ENCODE assay signal across 9 cellular contexts in the genomic region with DNA sequence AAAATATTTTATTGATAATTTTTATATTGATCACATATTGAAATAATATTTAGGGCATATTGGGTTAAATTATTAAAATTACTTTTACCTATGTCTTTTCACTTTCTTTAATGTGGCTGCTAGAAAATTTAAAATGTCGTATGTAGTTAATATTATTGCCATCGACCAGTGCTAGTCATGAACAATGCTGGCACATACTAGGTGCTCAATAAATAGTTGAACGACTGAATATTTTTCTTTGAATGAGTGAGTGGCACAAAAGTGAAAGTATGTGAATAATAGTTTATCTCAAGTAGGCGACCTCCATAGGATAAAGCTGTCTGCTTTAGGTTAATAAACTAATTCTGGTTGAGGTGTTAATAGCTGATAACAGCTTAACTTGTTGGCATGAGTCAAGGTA.
A peak's percentile ranks its signal among the peaks of the same experiment; 100 is the strongest.
DNase-seq lines count a peak whose midpoint lies in the region; ATAC-seq, FAIRE-seq and TF ChIP-seq lines count a peak whose summit lies in the region.
"Had no signal": no experiment of that assay in that cellular context is flagged by ENCODE, and none has a peak within 500 bp of the region (broad histone marks: within the 10 kb centered on the region; RNA-seq: fewer than 3 reads in every experiment).

No MANE protein-coding gene starts in this region.

- H3K9me3 ChIP-seq in endothelial cell of umbilical vein (replicated peaks; ENCODE audit: control insufficient read depth, insufficient read depth, low read length) (no peaks in the 10 kb centered on the region), skeletal muscle tissue (ENCODE audit: control insufficient read depth in 3 of 3, low read length in 3 of 3) (no peaks in the 10 kb centered on the region)

- no peaks in the 10 kb centered on the region for H3K79me2 ChIP-seq in endothelial cell of umbilical vein (ENCODE audit: control insufficient read depth, insufficient read depth, low read length)

- FAIRE-seq in endothelial cell of umbilical vein (lab: Jason Lieb, UNC): peak; percentile 33

- H3K36me3 ChIP-seq in endothelial cell of umbilical vein (ENCODE audit: control insufficient read depth in 2 of 2, extremely low read depth in 1 of 2, insufficient read depth in 2 of 2, low read length in 2 of 2) (no peaks in the 10 kb centered on the region), skeletal muscle tissue (ENCODE audit: control insufficient read depth in 3 of 3, insufficient read depth in 3 of 3, low read length in 3 of 3) (no peaks in the 10 kb centered on the region)

- H3K4me1 ChIP-seq in endothelial cell of umbilical vein (ENCODE audit: control insufficient read depth, extremely low read depth, insufficient read depth, low read length) (peaks cover 49% of the 10 kb centered on the region), skeletal muscle tissue (ENCODE audit: control insufficient read depth in 3 of 3, insufficient read depth in 3 of 3, low read length in 3 of 3) (peaks cover 27 to 49% (median 28%) of the 10 kb centered on the region in 3 donors)

- no peaks in the 10 kb centered on the region for H3K9me1 ChIP-seq in endothelial cell of umbilical vein (replicated peaks; ENCODE audit: control insufficient read depth, extremely low read depth, insufficient read depth, low read length)

- no peak for TF ChIP-seq POLR2A in endothelial cell of umbilical vein (IDR thresholded peaks at IDR 0.05; ENCODE audit: low read depth, low read length)

- POLR2A ChIA-PET in activated CD4-positive, alpha-beta T cell treated with anti-CD3 and anti-CD28 coated beads, Interleukin-2, amount 10 ng/mL, durations not matched to agents 7 days and 5 days (lab: Charles Lee): no interaction called here
- POLR2A ChIA-PET in endothelial cell of umbilical vein (lab: Charles Lee): no interaction called here

- CTCF ChIA-PET in activated CD4-positive, alpha-beta T cell treated with anti-CD3 and anti-CD28 coated beads, Interleukin-2, amount 10 ng/mL, durations not matched to agents 7 days and 5 days (lab: Charles Lee): no interaction called here
- CTCF ChIA-PET in endothelial cell of umbilical vein (lab: Charles Lee): no interaction called here

- peak overlapping the region; percentile 78 for H3K4me3 Mint-ChIP-seq in activated CD4-positive, alpha-beta T cell treated with anti-CD3 and anti-CD28 coated beads, Interleukin-2, amount 10 ng/mL, durations not matched to agents 7 days and 5 days

- no peak overlapping the region for H2AFZ ChIP-seq in endothelial cell of umbilical vein (ENCODE audit: low read depth, low read length)

- H3K27me3 ChIP-seq in endothelial cell of umbilical vein (ENCODE audit: control insufficient read depth in 2 of 2, insufficient read depth in 2 of 2, low read length in 2 of 2): no peaks in the 10 kb centered on the region
- no peaks in the 10 kb centered on the region for H3K27me3 ChIP-seq in skeletal muscle tissue (ENCODE audit: control insufficient read depth in 3 of 3, insufficient read depth in 3 of 3, low read length in 3 of 3)

- H3K4me3 ChIP-seq in endothelial cell of umbilical vein (replicated peaks in 1 of 3; ENCODE audit: insufficient read depth in 1 of 3, low read depth in 1 of 3, low read length in 3 of 3): peak overlapping the region in 1 of 3 experiments; percentile 59
- H3K4me3 ChIP-seq in skeletal muscle tissue (ENCODE audit: low read length in 3 of 3): peak overlapping the region in 2 of 3 donors; percentile 70 to 75

- no peaks in the 10 kb centered on the region for H3K36me3 Mint-ChIP-seq in activated CD4-positive, alpha-beta T cell treated with anti-CD3 and anti-CD28 coated beads, Interleukin-2, amount 10 ng/mL, durations not matched to agents 7 days and 5 days (ENCODE audit: low read depth)

- H3K4me1 Mint-ChIP-seq in activated CD4-positive, alpha-beta T cell treated with anti-CD3 and anti-CD28 coated beads, Interleukin-2, amount 10 ng/mL, durations not matched to agents 7 days and 5 days: peaks cover 31% of the 10 kb centered on the region

- dilution Hi-C loops in endothelial cell of umbilical vein (cut with MboI; ENCODE audit: extremely low pct_ligation_motif_present, low sequenced_read_pairs): no loop called here

- H3K9me3 Mint-ChIP-seq in activated CD4-positive, alpha-beta T cell treated with anti-CD3 and anti-CD28 coated beads, Interleukin-2, amount 10 ng/mL, durations not matched to agents 7 days and 5 days: no peaks in the 10 kb centered on the region

- no peaks in the 10 kb centered on the region for H4K20me1 ChIP-seq in endothelial cell of umbilical vein (replicated peaks; ENCODE audit: control insufficient read depth, extremely low read depth, insufficient read depth, low read length)

- ATAC-seq in HG03469 (IDR thresholded peaks at IDR 0.05; ENCODE audit: unreplicated experiment): no peak
- no peak for ATAC-seq in HG02610 (IDR thresholded peaks at IDR 0.05; ENCODE audit: unreplicated experiment)

- no TSS peak for BruUV-seq in endothelial cell of umbilical vein (replicated peaks; lab: Mats Ljungman, UMichigan)

- DNase-seq in activated CD4-positive, alpha-beta T cell treated with anti-CD3 and anti-CD28 coated beads, Interleukin-2, amount 10 ng/mL, durations not matched to agents 7 days and 5 days: no peak
- DNase-seq in activated CD4-positive, alpha-beta T cell treated with anti-CD3 and anti-CD28 coated beads, Interleukin-2, amount 50 U/mL, for 1 hour: no peak
- peak; percentile 41 for DNase-seq in RKO (ENCODE audit: low spot score)
- DNase-seq in endothelial cell of umbilical vein (ENCODE audit: low read depth, low spot score): no peak
- DNase-seq in NCI-H1417 treated with DMSO at 0.1 percent for 48 hours (lab: John Stamatoyannopoulos, UW): no peak
- DNase-seq: NCI-H1436 treated with DMSO at 0.1 percent for 48 hours had no signal

- H3K27me3 Mint-ChIP-seq in activated CD4-positive, alpha-beta T cell treated with anti-CD3 and anti-CD28 coated beads, Interleukin-2, amount 10 ng/mL, durations not matched to agents 7 days and 5 days: no peaks in the 10 kb centered on the region

- intact Hi-C loops in endothelial cell of umbilical vein (cut with micrococcal nuclease): no loop called here

- TF ChIP-seq CTCF in endothelial cell of umbilical vein (IDR thresholded peaks at IDR 0.05; ENCODE audit: extremely low read depth in 1 of 2, insufficient read depth in 1 of 2, low read depth in 1 of 2, low read length in 2 of 2): no peak

- H3K27ac Mint-ChIP-seq in activated CD4-positive, alpha-beta T cell treated with anti-CD3 and anti-CD28 coated beads, Interleukin-2, amount 10 ng/mL, durations not matched to agents 7 days and 5 days: peak overlapping the region; percentile 80

- H3K4me2 ChIP-seq in endothelial cell of umbilical vein (ENCODE audit: insufficient read depth, low read length): peak overlapping the region; percentile 81

- H3K9ac ChIP-seq in endothelial cell of umbilical vein (replicated peaks; ENCODE audit: extremely low read depth, insufficient read depth, low read length): peak overlapping the region; percentile 67
- H3K9ac ChIP-seq in skeletal muscle tissue (ENCODE audit: low read depth in 1 of 3, low read length in 3 of 3): no peak overlapping the region

- peak overlapping the region; percentile 59 for H3K27ac ChIP-seq in endothelial cell of umbilical vein (ENCODE audit: insufficient read depth, low read depth, low read length)
- H3K27ac ChIP-seq in skeletal muscle tissue (ENCODE audit: low read depth, low read length): no peak overlapping the region

TF ChIP-seq in endothelial cell of umbilical vein, 7 proteins besides CTCF, POLR2A, EP300 and RAD21:
- TF ChIP-seq FOS (IDR thresholded peaks at IDR 0.05; ENCODE audit: borderline replicate concordance, insufficient read depth, low read length): no peak
- TF ChIP-seq MYC (IDR thresholded peaks at IDR 0.05; ENCODE audit: low read depth, low read length): no peak
- TF ChIP-seq JUN (IDR thresholded peaks at IDR 0.05; ENCODE audit: borderline replicate concordance, insufficient read depth, insufficient read length, low read depth): no peak
- no peak for TF ChIP-seq EZH2 (IDR thresholded peaks at IDR 0.05; ENCODE audit: borderline replicate concordance, low read depth, low read length, severe bottlenecking)
- no peak for TF ChIP-seq POLR2AphosphoS5 (IDR thresholded peaks at IDR 0.05; ENCODE audit: insufficient read depth, low read depth, low read length)
- no peak for TF ChIP-seq GATA2 (IDR thresholded peaks at IDR 0.05; ENCODE audit: insufficient read depth, insufficient read length, low read depth, low read length)
- TF ChIP-seq, protein P1, sequence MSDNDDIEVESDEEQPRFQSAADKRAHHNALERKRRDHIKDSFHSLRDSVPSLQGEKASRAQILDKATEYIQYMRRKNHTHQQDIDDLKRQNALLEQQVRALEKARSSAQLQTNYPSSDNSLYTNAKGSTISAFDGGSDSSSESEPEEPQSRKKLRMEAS (IDR thresholded peaks at IDR 0.05; ENCODE audit: insufficient read depth, insufficient read length): no peak
TF ChIP-seq in endothelial cell of umbilical vein: peak in this region for 0.
